ENCODE assay signal across 1 cellular context in the genomic region with DNA sequence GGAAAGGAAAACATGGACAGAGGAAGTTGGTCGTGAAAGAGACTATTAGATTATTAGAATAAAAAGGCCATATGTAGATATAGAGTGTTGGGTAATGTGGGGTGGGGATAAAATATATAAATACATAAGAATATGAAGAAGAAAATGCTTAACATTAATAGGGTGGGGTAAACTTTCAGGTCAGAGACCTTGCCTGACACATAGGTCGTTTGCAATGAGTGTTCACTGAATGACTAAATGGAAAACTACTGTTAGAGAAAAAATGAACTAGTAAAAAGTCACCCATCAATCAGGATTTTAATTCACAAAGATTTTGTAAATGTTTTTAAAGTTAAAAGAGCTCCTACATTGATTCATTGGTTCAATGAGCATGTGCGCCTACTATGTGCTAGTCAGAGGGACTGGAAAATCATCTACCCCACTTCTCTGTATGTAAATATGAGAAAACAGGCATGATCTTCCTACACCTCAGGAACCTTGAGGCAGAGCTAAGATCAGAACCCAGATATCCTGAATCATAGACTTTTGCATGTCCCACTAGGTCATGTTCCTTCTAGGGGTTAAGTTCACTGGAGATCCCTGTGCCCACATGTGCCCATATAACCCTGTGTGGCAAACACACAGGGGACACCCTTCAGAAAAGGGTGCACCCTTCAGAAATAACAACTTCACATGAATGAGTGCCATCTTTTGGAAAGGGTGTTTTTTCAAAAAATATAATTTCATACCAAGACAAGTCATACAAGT.
TF ChIP-seq lines count a peak whose summit lies in the region.

No MANE protein-coding gene starts in this region.

TF ChIP-seq in IMR-90, 13 proteins besides CTCF, POLR2A, EP300 and RAD21:
- TF ChIP-seq CEBPB (IDR thresholded peaks at IDR 0.05; ENCODE audit: low read depth, low read length) (no peak), RFX5 (IDR thresholded peaks at IDR 0.05; ENCODE audit: low read depth, low read length) (no peak), SMC3 (IDR thresholded peaks at IDR 0.05; ENCODE audit: low read depth, low read length) (no peak), MXI1 (IDR thresholded peaks at IDR 0.05; ENCODE audit: borderline replicate concordance, low read depth, low read length) (no peak), MAFK (IDR thresholded peaks at IDR 0.05; ENCODE audit: low read depth, low read length) (no peak), MAZ (IDR thresholded peaks at IDR 0.05; ENCODE audit: borderline replicate concordance, low read depth, low read length) (no peak), NFE2L2 (IDR thresholded peaks at IDR 0.05; ENCODE audit: low read depth, low read length) (no peak), FOS (IDR thresholded peaks at IDR 0.05; ENCODE audit: low read depth, low read length) (no peak)
- TF ChIP-seq, protein P1, sequence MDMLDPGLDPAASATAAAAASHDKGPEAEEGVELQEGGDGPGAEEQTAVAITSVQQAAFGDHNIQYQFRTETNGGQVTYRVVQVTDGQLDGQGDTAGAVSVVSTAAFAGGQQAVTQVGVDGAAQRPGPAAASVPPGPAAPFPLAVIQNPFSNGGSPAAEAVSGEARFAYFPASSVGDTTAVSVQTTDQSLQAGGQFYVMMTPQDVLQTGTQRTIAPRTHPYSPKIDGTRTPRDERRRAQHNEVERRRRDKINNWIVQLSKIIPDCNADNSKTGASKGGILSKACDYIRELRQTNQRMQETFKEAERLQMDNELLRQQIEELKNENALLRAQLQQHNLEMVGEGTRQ (IDR thresholded peaks at IDR 0.05; ENCODE audit: low read depth, low read length): no peak
- TF ChIP-seq, protein P2, sequence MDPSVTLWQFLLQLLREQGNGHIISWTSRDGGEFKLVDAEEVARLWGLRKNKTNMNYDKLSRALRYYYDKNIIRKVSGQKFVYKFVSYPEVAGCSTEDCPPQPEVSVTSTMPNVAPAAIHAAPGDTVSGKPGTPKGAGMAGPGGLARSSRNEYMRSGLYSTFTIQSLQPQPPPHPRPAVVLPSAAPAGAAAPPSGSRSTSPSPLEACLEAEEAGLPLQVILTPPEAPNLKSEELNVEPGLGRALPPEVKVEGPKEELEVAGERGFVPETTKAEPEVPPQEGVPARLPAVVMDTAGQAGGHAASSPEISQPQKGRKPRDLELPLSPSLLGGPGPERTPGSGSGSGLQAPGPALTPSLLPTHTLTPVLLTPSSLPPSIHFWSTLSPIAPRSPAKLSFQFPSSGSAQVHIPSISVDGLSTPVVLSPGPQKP (IDR thresholded peaks at IDR 0.05; ENCODE audit: borderline replicate concordance, low read depth, low read length): no peak
